ENCODE assay signal across 1 cellular context in genomic region chrX:70133303-70134115, GRCh38.
TF ChIP-seq lines count a peak whose summit lies in the region.

Gene IGBP1, plus strand, starts transcription at chrX:70133447. Its CDS starts 501 bp downstream, at chrX:70133948.

TF ChIP-seq in K562, 482 proteins besides CTCF, POLR2A, EP300 and RAD21 (continued from another document):
- TF ChIP-seq ZBTB40 (IDR thresholded peaks at IDR 0.05): peak; percentile 85
- TF ChIP-seq ZBTB40 (CRISPR knock-in tag; IDR thresholded peaks at IDR 0.05): no peak
- TF ChIP-seq RFX7 (CRISPR knock-in tag; IDR thresholded peaks at IDR 0.05): no peak
- TF ChIP-seq TCF7L2 (IDR thresholded peaks at IDR 0.05; ENCODE audit: low read depth, low read length): no peak
- TF ChIP-seq MTA3 (IDR thresholded peaks at IDR 0.05; ENCODE audit: borderline replicate concordance): no peak
- TF ChIP-seq SRF (CRISPR knock-in tag; IDR thresholded peaks at IDR 0.05): no peak
- TF ChIP-seq TAL1 (IDR thresholded peaks at IDR 0.05): no peak
- TF ChIP-seq ZBTB34 (CRISPR knock-in tag; IDR thresholded peaks at IDR 0.05): no peak
- no peak for TF ChIP-seq ZBTB43 (CRISPR knock-in tag; IDR thresholded peaks at IDR 0.05)
- TF ChIP-seq ZNF592 (IDR thresholded peaks at IDR 0.05): no peak
- TF ChIP-seq ZNF280B (CRISPR knock-in tag; IDR thresholded peaks at IDR 0.05): no peak
- TF ChIP-seq ZKSCAN3 (CRISPR knock-in tag; IDR thresholded peaks at IDR 0.05): no peak
